In genomic region chr10:132905661-132906060, GRCh38 we compare ENCODE assay signal across 15 cellular contexts. TPM values are rescaled to one million over a fixed set of nuclear protein-coding genes. Genes with fewer than 3 reads are reported as not detected.
DNase-seq lines count a peak whose midpoint lies in the region; ATAC-seq and TF ChIP-seq lines count a peak whose summit lies in the region.
"Had no signal": no experiment of that assay in that cellular context is flagged by ENCODE, and none has a peak within 500 bp of the region (broad histone marks: within the 10 kb centered on the region; RNA-seq: fewer than 3 reads in every experiment).

No MANE protein-coding gene starts in this region.

- H3K4me3 ChIP-seq in breast epithelium: no peak overlapping the region
- H3K4me3 ChIP-seq in spleen: no peak overlapping the region
- H3K4me3 ChIP-seq: BLaER1 had no signal

- no peaks in the 10 kb centered on the region for H3K36me3 ChIP-seq in breast epithelium
- no peaks in the 10 kb centered on the region for H3K36me3 ChIP-seq in spleen
- H3K36me3 ChIP-seq: BLaER1 had no signal

- H3K9me3 ChIP-seq in breast epithelium: peaks cover 20 to 22% of the 10 kb centered on the region in 2 donors
- H3K9me3 ChIP-seq in spleen: peaks cover 0 to 22% (median 4%) of the 10 kb centered on the region in 8 donors

- no TSS peak for BruUV-seq in MCF 10A (replicated peaks; lab: Mats Ljungman, UMichigan)

- H3K9me3 Mint-ChIP-seq in MCF 10A (ENCODE audit: unreplicated experiment) (no peaks in the 10 kb centered on the region), CD14-positive monocyte (peaks cover 2 to 25% (median 11%) of the 10 kb centered on the region in 7 donors), chondrocyte (ENCODE audit: low read depth) (peaks cover 19% of the 10 kb centered on the region)
- H3K9me3 Mint-ChIP-seq: CD8-positive, alpha-beta T cell had no signal

- CTCF ChIA-PET in MCF 10A (lab: Yijun Ruan, JAX): interaction anchor here (1.4 to 3.3 kb wide), 2 partner anchors 238 to 424 kb away, joined by 7 to 9 read pairs; no protein-coding TSS in a partner anchor

- H3K27ac ChIP-seq in breast epithelium: no peak overlapping the region
- no peak overlapping the region for H3K27ac ChIP-seq in spleen
- H3K27ac ChIP-seq: BLaER1 had no signal

- no peak overlapping the region for H3K4me3 Mint-ChIP-seq in MCF 10A (ENCODE audit: unreplicated experiment)
- H3K4me3 Mint-ChIP-seq in CD14-positive monocyte: no peak overlapping the region
- no peak overlapping the region for H3K4me3 Mint-ChIP-seq in chondrocyte (ENCODE audit: unreplicated experiment)
- H3K4me3 Mint-ChIP-seq: CD8-positive, alpha-beta T cell; H9 had no signal

- POLR2A ChIA-PET in MCF 10A (lab: Yijun Ruan, JAX): no interaction called here

- TF ChIP-seq POLR2A in breast epithelium (IDR thresholded peaks at IDR 0.05) (no peak), spleen (IDR thresholded peaks at IDR 0.05) (no peak)

- intact Hi-C loops in MCF 10A (cut with micrococcal nuclease) (loop anchor here (10.0 kb wide), 1 partner anchor 619 kb away; the partner anchor contains the start of gene CYP2E1), breast epithelium (cut with DNase I; ENCODE audit: low total_unique reads) (no loop called here), CD14-positive monocyte (cut with micrococcal nuclease) (no loop called here), spleen (cut with DNase I; ENCODE audit: low total_unique reads) (no loop called here)

- peaks cover 4% of the 10 kb centered on the region for H3K36me3 Mint-ChIP-seq in MCF 10A (ENCODE audit: insufficient read depth, unreplicated experiment)
- no peaks in the 10 kb centered on the region for H3K36me3 Mint-ChIP-seq in CD14-positive monocyte
- peaks cover 11% of the 10 kb centered on the region for H3K36me3 Mint-ChIP-seq in chondrocyte (ENCODE audit: low read depth)
- H3K36me3 Mint-ChIP-seq: CD8-positive, alpha-beta T cell had no signal

- H3K4me1 ChIP-seq in breast epithelium: no peaks in the 10 kb centered on the region
- peaks cover 0 to 5% (median 0%) of the 10 kb centered on the region in 6 donors for H3K4me1 ChIP-seq in spleen

- H3K4me1 Mint-ChIP-seq in MCF 10A (ENCODE audit: insufficient read depth, unreplicated experiment): peaks cover 22% of the 10 kb centered on the region
- H3K4me1 Mint-ChIP-seq in CD14-positive monocyte: peaks cover 2% of the 10 kb centered on the region
- H3K4me1 Mint-ChIP-seq in chondrocyte (ENCODE audit: low read depth): no peaks in the 10 kb centered on the region

- 80 to 100% (median 96%) methylated on average over 1 of the region's 1 CpG for WGBS in spleen, 5 donors

- H3K27me3 ChIP-seq in breast epithelium (peaks cover 0 to under 1% of the 10 kb centered on the region in 2 donors), spleen (replicated peaks in 1 of 7) (peaks cover 0 to 52% (median 4%) of the 10 kb centered on the region in 7 donors)

- no peaks in the 10 kb centered on the region for H3K27me3 Mint-ChIP-seq in MCF 10A (ENCODE audit: insufficient read depth, unreplicated experiment)
- peaks cover 2 to 17% (median 7%) of the 10 kb centered on the region in 3 donors for H3K27me3 Mint-ChIP-seq in CD14-positive monocyte (ENCODE audit: low read depth in 3 of 3)
- peaks cover 30% of the 10 kb centered on the region for H3K27me3 Mint-ChIP-seq in chondrocyte (ENCODE audit: low read depth)

- H3K27ac Mint-ChIP-seq in MCF 10A (ENCODE audit: low read depth, unreplicated experiment) (peak overlapping the region; percentile 75), CD14-positive monocyte (peak overlapping the region in 1 of 7 donors; percentile 12), chondrocyte (ENCODE audit: unreplicated experiment) (no peak overlapping the region)
- H3K27ac Mint-ChIP-seq: CD8-positive, alpha-beta T cell; H9 had no signal

- TF ChIP-seq CTCF in MCF 10A (IDR thresholded peaks at IDR 0.05; ENCODE audit: unreplicated experiment) (no peak), breast epithelium (IDR thresholded peaks at IDR 0.05) (no peak), CD14-positive monocyte (IDR thresholded peaks at IDR 0.05) (no peak), chondrocyte (IDR thresholded peaks at IDR 0.05) (no peak), spleen (IDR thresholded peaks at IDR 0.05 in 8 of 11, conservative IDR thresholded peaks at IDR 0.05 in 3 of 11) (no peak)

- ATAC-seq in GM21390 (IDR thresholded peaks at IDR 0.05; ENCODE audit: unreplicated experiment): no peak
- ATAC-seq: CD8-positive, alpha-beta T cell; HepG2 had no signal

- DNase-seq in MCF 10A (ENCODE audit: unreplicated experiment): no peak
- no peak for DNase-seq in breast epithelium (ENCODE audit: low spot score in 2 of 2)
- DNase-seq in CD14-positive monocyte (ENCODE audit: low spot score): peak; percentile 21
- DNase-seq in chondrocyte (ENCODE audit: low spot score): peak; percentile 53
- DNase-seq in spleen: peak; percentile 54
- no peak for DNase-seq in activated effector memory CD4-positive, alpha-beta T cell treated with anti-CD3 and anti-CD28 coated beads, Interleukin-2, amount 50 U/mL, for 16 hours
- DNase-seq: 8988T; Calu3; CD8-positive, alpha-beta T cell; DMS79 treated with DMSO at 0.1 percent for 48 hours; GF-D8; H9 had no signal

RNA-seq across cellular contexts. Expression of gene CFAP46, which starts 36.7 kb away (rescaled TPM):
- total RNA-seq in MCF 10A (2022) (0.12 and 0.33 TPM in 2 replicates), breast epithelium (under 1 TPM; 0.16 to 0.73 (median 0.66) TPM), chondrocyte (0.49 to 0.92 TPM (median 0.89 TPM) in 3 replicates), spleen (1 to 10 TPM in 1 of 7 donors, under 1 TPM in 5, not detected in 1; 0.09 to 1.1 (median 0.45) TPM)
- polyA plus RNA-seq in CD14-positive monocyte (not detected), spleen (under 1 TPM in 2 of 3 donors, not detected in 1; 0.03 to 0.08 TPM)
- total RNA-seq: Calu3; CD8-positive, alpha-beta T cell had no signal

Comparison
In these comparisons a context has a peak if more than half of its experiments do, and no peak if none do; other contexts are left out.
1. DNase-seq: peak in CD14-positive monocyte (single experiment), chondrocyte (single experiment) and spleen (single experiment); none in MCF 10A (single experiment), breast epithelium (0 of 2) and activated effector memory CD4-positive, alpha-beta T cell treated with anti-CD3 and anti-CD28 coated beads, Interleukin-2, amount 50 U/mL, for 16 hours (single experiment).